ENCODE assay signal across 23 cellular contexts in the genomic region with DNA sequence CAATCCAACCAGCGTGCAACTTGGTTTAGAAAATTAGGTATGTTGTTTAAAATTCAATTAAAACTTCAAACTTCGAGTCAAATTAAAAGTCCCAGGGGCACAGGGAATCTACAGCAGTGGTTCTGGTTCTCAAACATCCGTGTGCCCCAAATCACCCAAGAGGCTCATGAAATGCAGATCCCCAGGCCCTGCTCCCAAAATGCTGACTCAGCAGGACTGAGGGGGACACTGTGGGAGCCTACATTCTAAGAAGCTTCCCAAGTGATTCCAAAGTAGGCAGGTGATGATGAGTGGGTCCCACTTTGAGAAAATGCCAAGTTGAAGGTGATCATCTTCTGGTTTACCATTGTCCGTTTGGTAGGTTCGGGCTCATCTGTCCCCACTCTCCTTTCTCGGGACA.
A peak's percentile ranks its signal among the peaks of the same experiment; 100 is the strongest.
DNase-seq lines count a peak whose midpoint lies in the region; ATAC-seq, FAIRE-seq and TF ChIP-seq lines count a peak whose summit lies in the region.
"Had no signal": no experiment of that assay in that cellular context is flagged by ENCODE, and none has a peak within 500 bp of the region (broad histone marks: within the 10 kb centered on the region; RNA-seq: fewer than 3 reads in every experiment).

No MANE protein-coding gene starts in this region.

- TF ChIP-seq RAD21 in IMR-90 (IDR thresholded peaks at IDR 0.05; ENCODE audit: low read length) (no peak), K562 (CRISPR knock-in tag; conservative IDR thresholded peaks at IDR 0.05 in 1 of 2, IDR thresholded peaks at IDR 0.05 in 1 of 2) (no peak), HepG2 (CRISPR knock-in tag; IDR thresholded peaks at IDR 0.05) (no peak)

- H4K5ac ChIP-seq in IMR-90 (ENCODE audit: low read depth, low read length): no peak overlapping the region

- no peaks in the 10 kb centered on the region for H3K79me2 ChIP-seq in K562 (ENCODE audit: control insufficient read depth, insufficient read depth, low read length)
- H3K79me2 ChIP-seq in HepG2 (ENCODE audit: insufficient read depth, low read length): no peaks in the 10 kb centered on the region

- POLR2A ChIA-PET in IMR-90 (lab: Charles Lee; ENCODE audit: unreplicated experiment): no interaction called here
- POLR2A ChIA-PET in K562 (lab: Yijun Ruan, JAX): no interaction called here
- POLR2A ChIA-PET in HepG2 (lab: Yijun Ruan, JAX): no interaction called here

- TF ChIP-seq EP300 in K562 (IDR thresholded peaks at IDR 0.05; ENCODE audit: low read length) (no peak), HepG2 (IDR thresholded peaks at IDR 0.05; ENCODE audit: low read depth in 2 of 2, low read length in 2 of 2) (no peak), HepG2 (CRISPR knock-in tag; IDR thresholded peaks at IDR 0.05; ENCODE audit: borderline replicate concordance) (no peak)

- no peak overlapping the region for H3K18ac ChIP-seq in IMR-90 (ENCODE audit: low read depth, low read length)

- intact Hi-C loops in IMR-90 (cut with micrococcal nuclease): no loop called here
- intact Hi-C loops in K562 (cut with micrococcal nuclease): no loop called here
- intact Hi-C loops in HepG2 (cut with micrococcal nuclease; ENCODE audit: unreplicated experiment): no loop called here

- dilution Hi-C loops in IMR-90 (cut with HindIII; ENCODE audit: low sequenced_read_pairs, unreplicated experiment): no loop called here

- H4K8ac ChIP-seq in IMR-90 (ENCODE audit: low read depth in 2 of 2, low read length in 2 of 2): no peak overlapping the region

- TF ChIP-seq POLR2A in IMR-90 (IDR thresholded peaks at IDR 0.05; ENCODE audit: low read depth, low read length) (no peak), K562 (conservative IDR thresholded peaks at IDR 0.05) (no peak), HepG2 (IDR thresholded peaks at IDR 0.05; ENCODE audit: insufficient read depth in 1 of 2, low read depth in 2 of 2, low read length in 2 of 2) (no peak)

- H3K79me1 ChIP-seq in IMR-90 (ENCODE audit: low read depth in 1 of 2, low read length in 2 of 2): no peaks in the 10 kb centered on the region

- no peaks in the 10 kb centered on the region for H3K9me1 ChIP-seq in IMR-90 (ENCODE audit: insufficient read depth, low read length)
- H3K9me1 ChIP-seq in K562 (ENCODE audit: control insufficient read depth, insufficient read depth, low read length): peaks cover 3% of the 10 kb centered on the region

- H3K9me3 ChIP-seq in BLaER1: no peaks in the 10 kb centered on the region
- H3K9me3 ChIP-seq in IMR-90 (ENCODE audit: control insufficient read depth, insufficient read depth, low read length): no peaks in the 10 kb centered on the region
- H3K9me3 ChIP-seq in K562 (replicated peaks; ENCODE audit: control insufficient read depth, insufficient read depth, low read depth, low read length): no peaks in the 10 kb centered on the region
- H3K9me3 ChIP-seq in HepG2 (ENCODE audit: low read length): no peaks in the 10 kb centered on the region
- H3K9me3 ChIP-seq: Caco-2 had no signal

- in situ Hi-C loops in IMR-90 (cut with MboI; ENCODE audit: low sequenced_read_pairs) (no loop called here), K562 (cut with MboI) (no loop called here), HepG2 (cut with HindIII; ENCODE audit: extremely low pct_ligation_motif_present, low pct_unique_long_range_greater_than_20kb) (no loop called here)

- BruUV-seq in IMR-90 (replicated peaks; lab: Mats Ljungman, UMichigan) (no TSS peak), K562 (replicated peaks; lab: Mats Ljungman, UMichigan) (no TSS peak), HepG2 (replicated peaks; lab: Mats Ljungman, UMichigan) (no TSS peak)

- H3K27ac ChIP-seq in BLaER1 (peak overlapping the region; percentile 51; the same call in 1 of the 2 replicates), IMR-90 (ENCODE audit: insufficient read depth, low read length) (no peak overlapping the region), K562 (ENCODE audit: extremely low read depth, low read depth, low read length) (no peak overlapping the region), HepG2 (ENCODE audit: extremely low read length, insufficient read depth, low read length) (no peak overlapping the region)
- H3K27ac ChIP-seq: C4-2B had no signal

- no peak overlapping the region for H2AK9ac ChIP-seq in IMR-90 (replicated peaks; ENCODE audit: low read depth, low read length, poor library complexity)

- H3K36me3 ChIP-seq in BLaER1 (peaks cover 26% of the 10 kb centered on the region; the same call in 1 of the 2 replicates), IMR-90 (ENCODE audit: control insufficient read depth, insufficient read depth, low read length) (no peaks in the 10 kb centered on the region), K562 (ENCODE audit: control insufficient read depth, insufficient read depth, low read length) (no peaks in the 10 kb centered on the region), HepG2 (replicated peaks in 1 of 2; ENCODE audit: control insufficient read depth in 1 of 2, insufficient read depth in 2 of 2, low read length in 2 of 2) (no peaks in the 10 kb centered on the region)

- H4K20me1 ChIP-seq in BLaER1: peaks cover 94% of the 10 kb centered on the region
- no peaks in the 10 kb centered on the region for H4K20me1 ChIP-seq in IMR-90 (ENCODE audit: insufficient read depth, low read length)
- no peaks in the 10 kb centered on the region for H4K20me1 ChIP-seq in K562 (replicated peaks; ENCODE audit: control insufficient read depth, insufficient read depth, low read length)
- no peaks in the 10 kb centered on the region for H4K20me1 ChIP-seq in HepG2 (ENCODE audit: insufficient read depth, low read length)

- H3K9ac ChIP-seq in BLaER1 (no peak overlapping the region), IMR-90 (ENCODE audit: low read depth, low read length) (no peak overlapping the region), K562 (ENCODE audit: insufficient read depth in 1 of 2, low read depth in 2 of 2, low read length in 2 of 2) (no peak overlapping the region), HepG2 (ENCODE audit: insufficient read depth, low read depth, low read length) (no peak overlapping the region)

- H3K27me3 ChIP-seq in BLaER1 (no peaks in the 10 kb centered on the region), IMR-90 (ENCODE audit: control insufficient read depth, insufficient read depth, low read length) (no peaks in the 10 kb centered on the region; the same call in 1 of the 2 replicates), K562 (ENCODE audit: control insufficient read depth in 2 of 2, insufficient read depth in 2 of 2, low read length in 2 of 2) (peaks cover 0 to 46% of the 10 kb centered on the region in 2 experiments; a peak in 3 of 5 replicates), HepG2 (ENCODE audit: control insufficient read depth in 1 of 2, insufficient read depth in 2 of 2, low read length in 2 of 2) (peaks cover 3 to 30% of the 10 kb centered on the region in 2 experiments; a peak in 2 of 5 replicates)

- H2AFZ ChIP-seq in IMR-90 (replicated peaks; ENCODE audit: low read length, poor library complexity) (no peak overlapping the region), K562 (ENCODE audit: low read depth, low read length) (no peak overlapping the region), HepG2 (ENCODE audit: low read length) (no peak overlapping the region)

- H2BK5ac ChIP-seq in IMR-90 (ENCODE audit: low read depth, low read length, poor library complexity, severe bottlenecking): no peak overlapping the region

- no peak overlapping the region for H2BK20ac ChIP-seq in IMR-90 (ENCODE audit: low read depth, low read length)

- no peak overlapping the region for H2BK15ac ChIP-seq in IMR-90 (ENCODE audit: low read depth, low read length)

- CTCF ChIA-PET in IMR-90 (lab: Yijun Ruan, JAX): no interaction called here
- CTCF ChIA-PET in K562 (lab: Yijun Ruan, JAX; ENCODE audit: low intra/inter-chr PET ratio): interaction anchor here (0.6 kb wide), 1 partner anchor 115 kb away, joined by 3 read pairs; no protein-coding TSS in a partner anchor
- CTCF ChIA-PET in HepG2 (lab: Yijun Ruan, JAX; ENCODE audit: low intra/inter-chr PET ratio, low total read pairs): no interaction called here

- H3K4ac ChIP-seq in IMR-90 (ENCODE audit: low read depth, low read length): no peak overlapping the region

- no CpG with 5 or more reads among the region's 6 CpGs for WGBS in IMR-90 (ENCODE audit: extremely low coverage in 2 of 2, insufficient read length in 1 of 2), 2 experiments
- WGBS in K562 (ENCODE audit: insufficient coverage, low coverage, missing lambda C conversion rate): 1% methylated on average over 6 of the region's 6 CpGs
- WGBS in HepG2 (ENCODE audit: low lambda C conversion rate): 11% methylated on average over 6 of the region's 6 CpGs

- no peak for DNase-seq in IMR-90
- DNase-seq in K562 (ENCODE audit: extremely low read depth in 1 of 4, low spot score in 3 of 4): no peak
- no peak for DNase-seq in HepG2 (ENCODE audit: low spot score)
- no peak for DNase-seq in NCI-H774 (lab: John Stamatoyannopoulos, UW)
- no peak for DNase-seq in NCI-H1694 (lab: John Stamatoyannopoulos, UW)
- no peak for DNase-seq in T-helper 9 cell
- DNase-seq: 8988T; AML-193; Caco-2; Calu3; CD4-positive, alpha-beta T cell; DMS79 treated with DMSO at 0.1 percent for 48 hours; GDM1 had no signal

- H3K4me1 ChIP-seq in BLaER1: peaks cover 89% of the 10 kb centered on the region
- no peaks in the 10 kb centered on the region for H3K4me1 ChIP-seq in IMR-90 (ENCODE audit: control insufficient read depth, insufficient read depth, low read length)
- no peaks in the 10 kb centered on the region for H3K4me1 ChIP-seq in K562 (replicated peaks in 1 of 2; ENCODE audit: control insufficient read depth in 2 of 2, insufficient read depth in 2 of 2, low read length in 2 of 2)
- no peaks in the 10 kb centered on the region for H3K4me1 ChIP-seq in HepG2 (ENCODE audit: insufficient read depth, low read length)
- H3K4me1 ChIP-seq: Caco-2 had no signal

- H2BK120ac ChIP-seq in IMR-90 (ENCODE audit: low read depth, low read length): no peak overlapping the region

- H3K4me2 ChIP-seq in BLaER1 (peak overlapping the region; percentile 75), IMR-90 (ENCODE audit: low read depth, low read length) (no peak overlapping the region), K562 (ENCODE audit: insufficient read depth, low read length) (no peak overlapping the region), HepG2 (ENCODE audit: low read depth, low read length) (no peak overlapping the region)

- H3K14ac ChIP-seq in IMR-90 (replicated peaks; ENCODE audit: low read depth, low read length): no peak overlapping the region

- no peak overlapping the region for H3K23ac ChIP-seq in IMR-90 (ENCODE audit: low read depth, low read length)

- no peak overlapping the region for H2AK5ac ChIP-seq in IMR-90 (ENCODE audit: low read depth, low read length)

- TF ChIP-seq CTCF in IMR-90 (conservative IDR thresholded peaks at IDR 0.05; ENCODE audit: low read depth, low read length) (no peak), K562 (IDR thresholded peaks at IDR 0.05 in 2 of 3, conservative IDR thresholded peaks at IDR 0.05 in 1 of 3; ENCODE audit: insufficient read depth in 2 of 3, low read depth in 1 of 3, low read length in 3 of 3) (no peak), HepG2 (CRISPR knock-in tag; IDR thresholded peaks at IDR 0.05) (no peak)

- no peak overlapping the region for H3K56ac ChIP-seq in IMR-90 (ENCODE audit: extremely low read depth, insufficient read depth, low read length)

- FAIRE-seq in K562 (lab: Jason Lieb, UNC) (no peak), HepG2 (lab: Jason Lieb, UNC) (no peak)
- FAIRE-seq: A204.1, D721Med, GM12878, GM12892, GM18507, GM19239 had no signal

- ATAC-seq in IMR-90 (ENCODE audit: low read depth) (no peak), K562 (no peak), HepG2 (no peak), GM18858 (IDR thresholded peaks at IDR 0.05; ENCODE audit: unreplicated experiment) (no peak)
- ATAC-seq: CD8-positive, alpha-beta T cell; GM12878 had no signal

- H3K4me3 ChIP-seq in BLaER1 (no peak overlapping the region), IMR-90 (ENCODE audit: insufficient read depth, low read depth, low read length) (no peak overlapping the region), K562 (no peak overlapping the region), HepG2 (replicated peaks in 1 of 3; ENCODE audit: insufficient read depth in 1 of 3, low read depth in 2 of 3, low read length in 3 of 3) (no peak overlapping the region)
- H3K4me3 ChIP-seq: GM12878 had no signal

- no peak overlapping the region for H4K91ac ChIP-seq in IMR-90 (ENCODE audit: insufficient read depth, low read depth, low read length)
